24 cellular contexts compared by ENCODE assay signal in the genomic region with DNA sequence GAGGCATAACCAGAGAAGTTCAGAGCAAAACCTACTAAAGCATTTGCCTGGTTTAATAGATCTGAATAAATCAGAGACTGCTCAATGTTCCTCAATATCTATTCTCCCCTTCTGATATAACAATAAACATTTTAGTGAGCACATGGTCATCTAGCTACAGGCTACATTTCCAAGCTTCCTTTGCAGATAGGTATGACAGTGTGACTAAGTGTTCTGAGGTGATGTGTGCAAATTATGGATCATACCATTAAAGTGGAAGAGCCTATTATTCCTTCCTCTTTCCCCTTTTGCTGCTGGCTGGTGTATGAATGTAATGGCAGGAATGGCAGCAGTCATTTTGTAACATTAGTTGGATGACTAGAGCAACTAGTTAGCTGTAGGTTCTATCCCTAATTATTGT.
"Had no signal": no experiment of that assay in that cellular context is flagged by ENCODE, and none has a peak within 500 bp of the region (broad histone marks: within the 10 kb centered on the region; RNA-seq: fewer than 3 reads in every experiment).

No MANE protein-coding gene starts in this region.

- H3K4me3 Mint-ChIP-seq: effector memory CD8-positive, alpha-beta T cell; memory B cell; mesothelial cell of epicardium; naive B cell; natural killer cell treated with Interleukin-12 subunit alpha and Interleukin-12 subunit beta and Interleukin-15 and Interleukin-18, amount 100 ng/mL, for 72 hours; neural crest cell; stimulated activated naive B cell treated with anti-CD40 and anti-IgM and Interleukin-4, amounts not matched to agents 10 μg/mL and 1 μg/mL and 100 μg/mL, for 72 hours; stimulated activated naive CD8-positive, alpha-beta T cell treated with anti-CD3 and anti-CD28 coated beads, Interleukin-15, Interleukin-2, amounts not matched to agents 100 ng/mL and 50 ng/mL, for 24 hours had no signal

- H3K27me3 Mint-ChIP-seq: progenitor cell of endocrine pancreas had no signal

- H3K27ac ChIP-seq: coronary artery, gastrocnemius medialis, lower lobe of right lung, neutrophil, parathyroid adenoma, right lobe of liver, thyroid gland, vagina had no signal

- H2AFZ ChIP-seq: parathyroid adenoma had no signal

- H3K4me1 Mint-ChIP-seq: memory B cell, mesothelial cell of epicardium, naive B cell, neural crest cell had no signal

- H3K4me3 ChIP-seq: coronary artery, gastrocnemius medialis, lower lobe of right lung, mucosa of descending colon, right lobe of liver, thyroid gland, vagina had no signal

- H3K79me2 ChIP-seq: parathyroid adenoma had no signal

- H3K36me3 ChIP-seq: gastrocnemius medialis, lower lobe of right lung, neutrophil, right lobe of liver, thyroid gland, vagina had no signal

- H3K4me1 ChIP-seq: gastrocnemius medialis, lower lobe of right lung, parathyroid adenoma, right lobe of liver, thyroid gland, vagina had no signal

- ATAC-seq: effector memory CD8-positive, alpha-beta T cell; gastrocnemius medialis; left ventricle myocardium superior; lower lobe of right lung; mucosa of descending colon; natural killer cell treated with Interleukin-12 subunit alpha and Interleukin-12 subunit beta and Interleukin-15 and Interleukin-18, amount 100 ng/mL, for 72 hours; right lobe of liver; stimulated activated naive B cell treated with anti-CD40 and anti-IgM and Interleukin-4, amounts not matched to agents 10 μg/mL and 1 μg/mL and 100 μg/mL, for 72 hours had no signal

- H3K27ac Mint-ChIP-seq: effector memory CD8-positive, alpha-beta T cell; memory B cell; mesothelial cell of epicardium; naive B cell; natural killer cell treated with Interleukin-12 subunit alpha and Interleukin-12 subunit beta and Interleukin-15 and Interleukin-18, amount 100 ng/mL, for 72 hours; progenitor cell of endocrine pancreas; stimulated activated naive B cell treated with anti-CD40 and anti-IgM and Interleukin-4, amounts not matched to agents 10 μg/mL and 1 μg/mL and 100 μg/mL, for 72 hours; stimulated activated naive CD8-positive, alpha-beta T cell treated with anti-CD3 and anti-CD28 coated beads, Interleukin-15, Interleukin-2, amounts not matched to agents 100 ng/mL and 50 ng/mL, for 24 hours had no signal

- H3K9ac ChIP-seq: parathyroid adenoma had no signal

- H3K9me3 ChIP-seq: gastrocnemius medialis, lower lobe of right lung, mucosa of descending colon, neutrophil, right lobe of liver, thyroid gland, vagina had no signal

- H3K36me3 Mint-ChIP-seq: memory B cell; mesothelial cell of epicardium; naive B cell; natural killer cell treated with Interleukin-12 subunit alpha and Interleukin-12 subunit beta and Interleukin-15 and Interleukin-18, amount 100 ng/mL, for 72 hours; stimulated activated naive B cell treated with anti-CD40 and anti-IgM and Interleukin-4, amounts not matched to agents 10 μg/mL and 1 μg/mL and 100 μg/mL, for 72 hours had no signal

- H3K9me3 Mint-ChIP-seq: effector memory CD8-positive, alpha-beta T cell; memory B cell; naive B cell; natural killer cell treated with Interleukin-12 subunit alpha and Interleukin-12 subunit beta and Interleukin-15 and Interleukin-18, amount 100 ng/mL, for 72 hours; neural crest cell; stimulated activated naive B cell treated with anti-CD40 and anti-IgM and Interleukin-4, amounts not matched to agents 10 μg/mL and 1 μg/mL and 100 μg/mL, for 72 hours; stimulated activated naive CD8-positive, alpha-beta T cell treated with anti-CD3 and anti-CD28 coated beads, Interleukin-15, Interleukin-2, amounts not matched to agents 100 ng/mL and 50 ng/mL, for 24 hours had no signal

- H3K27me3 ChIP-seq: gastrocnemius medialis, neutrophil, right lobe of liver, thyroid gland, vagina had no signal

- DNase-seq: effector memory CD8-positive, alpha-beta T cell; gastrocnemius medialis; head of caudate nucleus; left ventricle myocardium superior; lower lobe of right lung; mucosa of descending colon; naive B cell; right lobe of liver; small intestine; stimulated activated CD4-positive, alpha-beta T cell treated with anti-CD3 and anti-CD28 coated beads, Interleukin-15, amount 100 ng/mL, for 24 hours; stimulated activated CD4-positive, alpha-beta T cell treated with anti-CD3 and anti-CD28 coated beads, Interleukin-2, amount 100 ng/mL, for 48 hours; stimulated activated naive B cell treated with anti-CD40 and anti-IgM and Interleukin-4, amounts not matched to agents 10 μg/mL and 1 μg/mL and 100 μg/mL, for 72 hours; thyroid gland; trophoblast cell had no signal
